In genomic region chr10:74035324-74035723, GRCh38 we compare ENCODE assay signal across 10 cellular contexts. TPM values are rescaled to one million over a fixed set of nuclear protein-coding genes. Genes with fewer than 3 reads are reported as not detected.
DNase-seq lines count a peak whose midpoint lies in the region; ATAC-seq and TF ChIP-seq lines count a peak whose summit lies in the region.
"Had no signal": no experiment of that assay in that cellular context is flagged by ENCODE, and none has a peak within 500 bp of the region (broad histone marks: within the 10 kb centered on the region; RNA-seq: fewer than 3 reads in every experiment).

No MANE protein-coding gene starts in this region.

- no peak overlapping the region for H3K18ac ChIP-seq in mesenchymal stem cell (ENCODE audit: low read depth in 1 of 2, low read length in 2 of 2)

- H3K9me3 ChIP-seq in ascending aorta, result no peaks in the 10 kb centered on the region
- H3K9me3 ChIP-seq in mesenchymal stem cell (ENCODE audit: control insufficient read depth, low read length), result no peaks in the 10 kb centered on the region

- intact Hi-C loops in ascending aorta (cut with DNase I), result no loop called here

- DNase-seq in GM13977 (ENCODE audit: low spot score) (no peak), ascending aorta (ENCODE audit: low spot score in 2 of 2) (no peak), mesenchymal stem cell (no peak), NCI-H748 treated with DMSO at 0.1 percent for 48 hours (lab: John Stamatoyannopoulos, UW) (no peak), DMS53 treated with DMSO at 0.1 percent for 48 hours (lab: John Stamatoyannopoulos, UW; ENCODE audit: unreplicated experiment) (no peak)
- DNase-seq: activated naive CD4-positive, alpha-beta T cell treated with anti-CD3 and anti-CD28 coated beads for 36 hours; GOT3 had no signal

- no peaks in the 10 kb centered on the region for H3K27me3 ChIP-seq in ACC112 (ENCODE audit: insufficient read depth, low read length)
- no peaks in the 10 kb centered on the region for H3K27me3 ChIP-seq in ascending aorta
- H3K27me3 ChIP-seq in mesenchymal stem cell (ENCODE audit: control insufficient read depth in 1 of 2, insufficient read depth in 1 of 2, low read length in 2 of 2), result no peaks in the 10 kb centered on the region

- no peaks in the 10 kb centered on the region for H3K79me1 ChIP-seq in mesenchymal stem cell (replicated peaks; ENCODE audit: low read length, poor library complexity, severe bottlenecking)

- in situ Hi-C loops in GM13977 (cut with MboI; ENCODE audit: low pct_unique_long_range_greater_than_20kb, low sequenced_read_pairs, unreplicated experiment), result no loop called here

- 94% methylated on average over 1 of the region's 1 CpG for WGBS in mesenchymal stem cell

- H3K27ac ChIP-seq in ACC112 (ENCODE audit: low read depth, low read length) (peak overlapping the region; percentile 17; the same call in 1 of the 2 replicates), ascending aorta (peak overlapping the region; percentile 22 to 37), mesenchymal stem cell (ENCODE audit: low read length, poor library complexity, severe bottlenecking) (peak overlapping the region; percentile 46)

- peak overlapping the region; percentile 27 for H3K9ac ChIP-seq in mesenchymal stem cell (ENCODE audit: low read length)

- H3K4me1 ChIP-seq in ACC112 (ENCODE audit: control insufficient read depth, insufficient read depth, low read length, unreplicated experiment) (peaks cover 33% of the 10 kb centered on the region), ascending aorta (peaks cover 11 to 51% of the 10 kb centered on the region in 2 donors), mesenchymal stem cell (ENCODE audit: control insufficient read depth, insufficient read depth, low read depth, low read length) (peaks cover 1% of the 10 kb centered on the region)

- H3K36me3 ChIP-seq in ACC112 (ENCODE audit: insufficient read depth, low read length), result no peaks in the 10 kb centered on the region
- H3K36me3 ChIP-seq in ascending aorta, result peaks cover 0 to 9% of the 10 kb centered on the region in 2 donors
- peaks cover 10 to 31% of the 10 kb centered on the region in 2 experiments for H3K36me3 ChIP-seq in mesenchymal stem cell (ENCODE audit: control insufficient read depth in 1 of 2, insufficient read depth in 2 of 2, low read depth in 1 of 2, low read length in 2 of 2)

- no peak overlapping the region for H4K91ac ChIP-seq in mesenchymal stem cell (ENCODE audit: low read length)

- H2BK5ac ChIP-seq in mesenchymal stem cell (ENCODE audit: low read depth, low read length, poor library complexity, severe bottlenecking), result no peak overlapping the region

- H3K79me2 ChIP-seq in ACC112 (ENCODE audit: control insufficient read depth, insufficient read depth, low read length, unreplicated experiment), result peaks cover 62% of the 10 kb centered on the region

- no peak overlapping the region for H3K4ac ChIP-seq in mesenchymal stem cell (ENCODE audit: low read depth in 1 of 2, low read length in 2 of 2)

- no peak overlapping the region for H3K23ac ChIP-seq in mesenchymal stem cell (ENCODE audit: low read length in 2 of 2)

- TF ChIP-seq CTCF in GM13977 (IDR thresholded peaks at IDR 0.05; ENCODE audit: extremely low read depth, insufficient read depth, missing control alignments) (peak; percentile 24), ascending aorta (IDR thresholded peaks at IDR 0.05) (peak in 1 of 3 experiments; percentile 14)

- no peak overlapping the region for H4K8ac ChIP-seq in mesenchymal stem cell (ENCODE audit: low read length)

- H2AFZ ChIP-seq in ACC112 (ENCODE audit: low read length, unreplicated experiment) (no peak overlapping the region), mesenchymal stem cell (ENCODE audit: low read depth, low read length) (no peak overlapping the region)

- no peak overlapping the region for H2BK12ac ChIP-seq in mesenchymal stem cell (ENCODE audit: low read length in 2 of 2)

- no peak overlapping the region for H2BK120ac ChIP-seq in mesenchymal stem cell (ENCODE audit: low read depth, low read length)

- H3K4me3 ChIP-seq in ACC112 (ENCODE audit: low read depth, low read length), result no peak overlapping the region
- no peak overlapping the region for H3K4me3 ChIP-seq in ascending aorta
- H3K4me3 ChIP-seq in mesenchymal stem cell (ENCODE audit: insufficient read depth in 1 of 2, low read depth in 1 of 2, low read length in 2 of 2), result no peak overlapping the region

- no peak overlapping the region for H2AK5ac ChIP-seq in mesenchymal stem cell (ENCODE audit: low read length, severe bottlenecking)

- no peak for ATAC-seq in HG03159 (IDR thresholded peaks at IDR 0.05; ENCODE audit: unreplicated experiment)
- ATAC-seq in GM18519 (IDR thresholded peaks at IDR 0.05; ENCODE audit: low FRiP score, unreplicated experiment), result no peak

- no peak overlapping the region for H3K4me2 ChIP-seq in mesenchymal stem cell (ENCODE audit: low read length, poor library complexity, severe bottlenecking)

- no peak overlapping the region for H3K14ac ChIP-seq in mesenchymal stem cell (ENCODE audit: low read length in 2 of 2)

- no peak overlapping the region for H2BK15ac ChIP-seq in mesenchymal stem cell (ENCODE audit: low read depth, poor library complexity, severe bottlenecking)

RNA-seq across cellular contexts. Expression of gene VCL, which starts 37.4 kb away (rescaled TPM):
- 333 TPM for total RNA-seq in ascending aorta
- 216 TPM for polyA plus RNA-seq in mesenchymal stem cell (2013, experiment 1 of 2)
- polyA plus RNA-seq in mesenchymal stem cell (2013, experiment 2 of 2), result 211 TPM
